In the genomic region with DNA sequence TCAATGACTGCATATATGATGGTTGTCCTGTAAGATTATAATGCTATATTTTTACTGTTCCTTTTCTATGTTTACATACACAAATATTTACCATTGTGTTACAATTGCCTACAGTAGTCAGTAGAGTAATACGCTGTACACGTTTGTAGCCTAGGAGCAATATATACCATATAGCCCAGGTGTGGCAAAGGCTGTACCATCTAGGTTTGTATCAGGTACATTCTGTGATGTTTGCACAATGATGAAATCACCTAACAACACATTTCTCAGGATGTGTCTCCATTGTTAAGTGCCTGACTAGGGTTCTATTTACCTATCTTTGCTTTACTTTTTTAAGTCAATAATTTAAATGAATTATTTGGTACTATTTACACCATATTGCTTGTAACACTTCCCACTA, we compare ENCODE assay signal across 2 cellular contexts.
TF ChIP-seq lines count a peak whose summit lies in the region.

No MANE protein-coding gene starts in this region.

TF ChIP-seq in A549, 52 proteins besides CTCF, POLR2A, EP300 and RAD21 (continued from another document):
- TF ChIP-seq NFE2L2 (conservative IDR thresholded peaks at IDR 0.05; ENCODE audit: low read length) (no peak), CHD4 (IDR thresholded peaks at IDR 0.05; ENCODE audit: borderline replicate concordance) (no peak), JUN (IDR thresholded peaks at IDR 0.05) (no peak), HES2 (IDR thresholded peaks at IDR 0.05) (no peak), ZSCAN20 (CRISPR knock-in tag; IDR thresholded peaks at IDR 0.05) (no peak), TP53 (CRISPR knock-in tag; IDR thresholded peaks at IDR 0.05) (no peak), ZFP36 (IDR thresholded peaks at IDR 0.05; ENCODE audit: borderline replicate concordance, partially characterized antibody) (no peak), SMC3 (IDR thresholded peaks at IDR 0.05) (no peak)

TF ChIP-seq in GM23338, 12 proteins besides CTCF, POLR2A, EP300 and RAD21 (continued from another document):
- TF ChIP-seq ZNF462 (CRISPR knock-in tag; IDR thresholded peaks at IDR 0.05), result no peak
- no peak for TF ChIP-seq REST (IDR thresholded peaks at IDR 0.05; ENCODE audit: unreplicated experiment)
- TF ChIP-seq JUNB (IDR thresholded peaks at IDR 0.05; ENCODE audit: unreplicated experiment), result no peak
